In genomic region chr1:234261545-234261944, GRCh38 we compare ENCODE assay signal across 17 cellular contexts.
DNase-seq lines count a peak whose midpoint lies in the region; ATAC-seq and TF ChIP-seq lines count a peak whose summit lies in the region.
"Had no signal": no experiment of that assay in that cellular context is flagged by ENCODE, and none has a peak within 500 bp of the region (broad histone marks: within the 10 kb centered on the region; RNA-seq: fewer than 3 reads in every experiment).

No MANE protein-coding gene starts in this region.

- CTCF ChIA-PET in mammary epithelial cell (lab: Charles Lee; ENCODE audit: low non-redundant PET): no interaction called here
- CTCF ChIA-PET in WTC11 (lab: Charles Lee): no interaction called here

- in situ Hi-C loops in mammary epithelial cell (cut with MboI; ENCODE audit: low sequenced_read_pairs in 2 of 2): no loop called here

- no TSS peak for BruUV-seq in mammary epithelial cell (replicated peaks; lab: Mats Ljungman, UMichigan)

- dilution Hi-C loops in mammary epithelial cell (cut with HindIII; ENCODE audit: low sequenced_read_pairs): no loop called here

- peaks cover 15% of the 10 kb centered on the region for H3K9me3 Mint-ChIP-seq in WTC11
- H3K9me3 Mint-ChIP-seq in endodermal cell: peaks cover 19% of the 10 kb centered on the region
- H3K9me3 Mint-ChIP-seq: GM23338 had no signal

- 100% methylated on average over 5 of the region's 5 CpGs for WGBS in mammary epithelial cell (ENCODE audit: low coverage, missing lambda C conversion rate)
- WGBS in endodermal cell (ENCODE audit: insufficient coverage in 1 of 2, insufficient read length in 1 of 2), 2 experiments: 56 to 59% methylated on average over 4 to 5 of the region's 5 CpGs

- peaks cover 5% of the 10 kb centered on the region; the same call in 1 of the 2 replicates for H3K36me3 Mint-ChIP-seq in WTC11
- H3K36me3 Mint-ChIP-seq in endodermal cell (ENCODE audit: low read depth): peaks cover 21% of the 10 kb centered on the region

- H4K20me1 ChIP-seq in mammary epithelial cell (ENCODE audit: insufficient read depth, low read length): no peaks in the 10 kb centered on the region

- peaks cover 4% of the 10 kb centered on the region for H3K79me2 ChIP-seq in mammary epithelial cell (ENCODE audit: insufficient read depth, low read length)

- no peak for ATAC-seq in WTC11
- ATAC-seq in sciatic nerve: no peak
- no peak for ATAC-seq in HG03139 (IDR thresholded peaks at IDR 0.05; ENCODE audit: unreplicated experiment)
- ATAC-seq: GM23338 had no signal

- peak overlapping the region; percentile 57 for H3K27ac ChIP-seq in breast epithelium
- H3K27ac ChIP-seq in mammary epithelial cell (ENCODE audit: insufficient read depth, low read depth, low read length): no peak overlapping the region
- H3K27ac ChIP-seq in endodermal cell (ENCODE audit: low read depth, low read length): no peak overlapping the region
- H3K27ac ChIP-seq: C4-2B, HL-60 had no signal

- TF ChIP-seq CTCF in breast epithelium (IDR thresholded peaks at IDR 0.05): no peak
- no peak for TF ChIP-seq CTCF in mammary epithelial cell (conservative IDR thresholded peaks at IDR 0.05 in 1 of 2, IDR thresholded peaks at IDR 0.05 in 1 of 2; ENCODE audit: extremely low read depth in 1 of 2, insufficient read depth in 1 of 2, low read depth in 1 of 2, low read length in 2 of 2)
- no peak for TF ChIP-seq CTCF in WTC11 (IDR thresholded peaks at IDR 0.05)
- TF ChIP-seq CTCF in endodermal cell (conservative IDR thresholded peaks at IDR 0.05): no peak

- H3K4me1 Mint-ChIP-seq in WTC11 (peaks cover 12% of the 10 kb centered on the region), endodermal cell (peaks cover 42% of the 10 kb centered on the region)

- no peak overlapping the region for H3K4me2 ChIP-seq in mammary epithelial cell (ENCODE audit: insufficient read depth, low read depth, low read length)
- H3K4me2 ChIP-seq: GM23338 had no signal

- H3K9ac ChIP-seq in mammary epithelial cell (ENCODE audit: insufficient read depth, low read length): no peak overlapping the region
- H3K9ac ChIP-seq in endodermal cell (ENCODE audit: extremely low read depth, low read length, poor library complexity, severe bottlenecking): no peak overlapping the region

- H3K4me1 ChIP-seq in breast epithelium: no peaks in the 10 kb centered on the region
- peaks cover 31% of the 10 kb centered on the region for H3K4me1 ChIP-seq in mammary epithelial cell (ENCODE audit: insufficient read depth, low read length)
- peaks cover 12% of the 10 kb centered on the region for H3K4me1 ChIP-seq in endodermal cell (ENCODE audit: control insufficient read depth, insufficient read depth, low read length)

- H3K4me3 Mint-ChIP-seq in WTC11 (no peak overlapping the region), endodermal cell (no peak overlapping the region)
- H3K4me3 Mint-ChIP-seq: CD4-positive, alpha-beta T cell; GM23338 had no signal

- H3K36me3 ChIP-seq in breast epithelium (no peaks in the 10 kb centered on the region), mammary epithelial cell (ENCODE audit: insufficient read depth, low read length) (no peaks in the 10 kb centered on the region), endodermal cell (ENCODE audit: control insufficient read depth, insufficient read depth, low read length) (peaks cover 8% of the 10 kb centered on the region)

- no peaks in the 10 kb centered on the region for H3K27me3 ChIP-seq in breast epithelium
- no peaks in the 10 kb centered on the region for H3K27me3 ChIP-seq in mammary epithelial cell (ENCODE audit: insufficient read depth, low read length)
- H3K27me3 ChIP-seq in endodermal cell (ENCODE audit: control insufficient read depth, insufficient read depth, low read length, poor library complexity, severe bottlenecking): no peaks in the 10 kb centered on the region

- no peak overlapping the region for H2AFZ ChIP-seq in mammary epithelial cell (ENCODE audit: low read depth, low read length)
- H2AFZ ChIP-seq: GM23338 had no signal

- H3K9me3 ChIP-seq in breast epithelium (no peaks in the 10 kb centered on the region), mammary epithelial cell (replicated peaks; ENCODE audit: insufficient read depth, low read length) (peaks cover 13% of the 10 kb centered on the region), endodermal cell (ENCODE audit: control insufficient read depth, low read length) (peaks cover 23% of the 10 kb centered on the region)

- TF ChIP-seq POLR2A in breast epithelium (IDR thresholded peaks at IDR 0.05): no peak

- no peak for DNase-seq in breast epithelium (ENCODE audit: low spot score in 2 of 2)
- DNase-seq in mammary epithelial cell: no peak
- no peak for DNase-seq in WTC11 (ENCODE audit: low spot score)
- DNase-seq in endodermal cell: peak; percentile 72
- no peak for DNase-seq in sciatic nerve (ENCODE audit: low spot score)
- DNase-seq in effector CD4-positive, alpha-beta T cell: no peak
- DNase-seq: AML-193; CD4-positive, alpha-beta T cell; DMS153; DMS79; GDM1; HCEC 1CT; IMR-90 had no signal

- POLR2A ChIA-PET in WTC11 (lab: Charles Lee): no interaction called here

- intact Hi-C loops in breast epithelium (cut with DNase I; ENCODE audit: low total_unique reads): no loop called here
- intact Hi-C loops in mammary epithelial cell (cut with micrococcal nuclease): no loop called here
- intact Hi-C loops in sciatic nerve (cut with DNase I): no loop called here

- H3K27me3 Mint-ChIP-seq in WTC11 (ENCODE audit: low read depth) (no peaks in the 10 kb centered on the region), endodermal cell (ENCODE audit: insufficient read depth) (no peaks in the 10 kb centered on the region)
- H3K27me3 Mint-ChIP-seq: CD4-positive, alpha-beta T cell had no signal

- H3K4me3 ChIP-seq in breast epithelium: no peak overlapping the region
- H3K4me3 ChIP-seq in mammary epithelial cell (replicated peaks in 1 of 3; ENCODE audit: insufficient read depth in 1 of 3, low read depth in 2 of 3, low read length in 3 of 3): no peak overlapping the region
- H3K4me3 ChIP-seq in endodermal cell (ENCODE audit: low read length): no peak overlapping the region
- H3K4me3 ChIP-seq: GM23338 had no signal

- no peak overlapping the region for H3K27ac Mint-ChIP-seq in WTC11
- no peak overlapping the region for H3K27ac Mint-ChIP-seq in endodermal cell
- H3K27ac Mint-ChIP-seq: CD4-positive, alpha-beta T cell; GM23338 had no signal

TF ChIP-seq in WTC11, 78 proteins besides CTCF, POLR2A, EP300 and RAD21:
- TF ChIP-seq GABPB1 (CRISPR knock-in tag; IDR thresholded peaks at IDR 0.05) (no peak), ZSCAN18 (CRISPR knock-in tag; IDR thresholded peaks at IDR 0.05) (peak; percentile 78; the same call in 1 of the 2 replicates), RORB (CRISPR knock-in tag; IDR thresholded peaks at IDR 0.05) (no peak), SOX15 (CRISPR knock-in tag; IDR thresholded peaks at IDR 0.05) (no peak), ARID4B (CRISPR knock-in tag; IDR thresholded peaks at IDR 0.05; ENCODE audit: borderline replicate concordance) (no peak), CBFB (CRISPR knock-in tag; IDR thresholded peaks at IDR 0.05; ENCODE audit: low read depth) (no peak), CREB1 (CRISPR knock-in tag; IDR thresholded peaks at IDR 0.05) (no peak), OVOL2 (CRISPR knock-in tag; IDR thresholded peaks at IDR 0.05; ENCODE audit: borderline replicate concordance) (no peak)

Comparison
In these comparisons a context has a peak if more than half of its experiments do, and no peak if none do; other contexts are left out.
1. H3K27ac ChIP-seq: peak in breast epithelium (2 of 2); none in mammary epithelial cell (single experiment) and endodermal cell (single experiment).